16 cellular contexts compared by ENCODE assay signal in genomic region chr20:51446230-51446629, GRCh38.
DNase-seq lines count a peak whose midpoint lies in the region; ATAC-seq and TF ChIP-seq lines count a peak whose summit lies in the region.
"Had no signal": no experiment of that assay in that cellular context is flagged by ENCODE, and none has a peak within 500 bp of the region (broad histone marks: within the 10 kb centered on the region; RNA-seq: fewer than 3 reads in every experiment).

No MANE protein-coding gene starts in this region.

- H3K9me3 Mint-ChIP-seq in effector memory CD8-positive, alpha-beta T cell: no peaks in the 10 kb centered on the region
- no peaks in the 10 kb centered on the region for H3K9me3 Mint-ChIP-seq in osteocyte (ENCODE audit: unreplicated experiment)
- no peaks in the 10 kb centered on the region for H3K9me3 Mint-ChIP-seq in activated naive CD8-positive, alpha-beta T cell treated with anti-CD3 and anti-CD28 coated beads for 36 hours
- H3K9me3 Mint-ChIP-seq: activated B cell treated with CpG ODN at 0.5 μM for 24 hours; activated naive CD8-positive, alpha-beta T cell treated with anti-CD3 and anti-CD28 coated beads, Interleukin-2, amount 50 U/mL, for 24 hours; naive thymus-derived CD4-positive, alpha-beta T cell had no signal

- intact Hi-C loops in PC-3 (cut with micrococcal nuclease): loop anchor here (2.0 kb wide), 1 partner anchor 117 kb away; no protein-coding TSS in a partner anchor

- H3K27me3 ChIP-seq in AG04450 (ENCODE audit: control insufficient read depth, insufficient read depth, low read length): no peaks in the 10 kb centered on the region
- H3K27me3 ChIP-seq in PC-3 (ENCODE audit: low read length): no peaks in the 10 kb centered on the region
- H3K27me3 ChIP-seq: right atrium auricular region had no signal

- H3K4me2 ChIP-seq in PC-3 (ENCODE audit: low read length): peak overlapping the region; percentile 80

- POLR2A ChIA-PET in AG04450 (lab: Yijun Ruan, JAX) (interaction anchor here (1.2 to 1.7 kb wide), 2 partner anchors 11 to 34 kb away, joined by 3 to 10 read pairs; no protein-coding TSS in a partner anchor), PC-3 (lab: Charles Lee; ENCODE audit: unreplicated experiment) (interaction anchor here (1.1 kb wide), 1 partner anchor 10 kb away, joined by 3 read pairs; no protein-coding TSS in a partner anchor)

- ATAC-seq in PC-3: no peak
- no peak for ATAC-seq in effector memory CD8-positive, alpha-beta T cell (replicated peaks)
- no peak for ATAC-seq in HG03196 (IDR thresholded peaks at IDR 0.05; ENCODE audit: unreplicated experiment)
- no peak for ATAC-seq in HG03139 (IDR thresholded peaks at IDR 0.05; ENCODE audit: unreplicated experiment)
- ATAC-seq: naive thymus-derived CD4-positive, alpha-beta T cell had no signal

- TF ChIP-seq CTCF in AG04450 (IDR thresholded peaks at IDR 0.05; ENCODE audit: low read depth, low read length) (no peak), PC-3 (conservative IDR thresholded peaks at IDR 0.05; ENCODE audit: low read depth, low read length) (no peak), osteocyte (IDR thresholded peaks at IDR 0.05) (no peak)

- CTCF ChIA-PET in AG04450 (lab: Charles Lee): interaction anchor here (1.0 kb wide), 1 partner anchor 148 kb away, joined by 3 read pairs; no protein-coding TSS in a partner anchor
- CTCF ChIA-PET in PC-3 (lab: Charles Lee): interaction anchor here (0.6 to 1.6 kb wide), 2 partner anchors 13 to 60 kb away, joined by 3 to 8 read pairs; no protein-coding TSS in a partner anchor

- no peaks in the 10 kb centered on the region for H3K9me3 ChIP-seq in AG04450 (ENCODE audit: control insufficient read depth, insufficient read depth, low read length)
- no peaks in the 10 kb centered on the region for H3K9me3 ChIP-seq in PC-3 (ENCODE audit: low read length)
- H3K9me3 ChIP-seq: right atrium auricular region had no signal

- no peak for DNase-seq in AG04450 (ENCODE audit: low read depth, low spot score)
- no peak for DNase-seq in PC-3
- no peak for DNase-seq in effector memory CD8-positive, alpha-beta T cell
- no peak for DNase-seq in osteocyte (ENCODE audit: extremely low spot score, unreplicated experiment)
- DNase-seq in activated naive CD8-positive, alpha-beta T cell treated with anti-CD3 and anti-CD28 coated beads for 36 hours: no peak
- no peak for DNase-seq in AG08396 (ENCODE audit: low spot score)
- DNase-seq: activated B cell treated with CpG ODN at 0.5 μM for 24 hours; activated naive CD8-positive, alpha-beta T cell treated with anti-CD3 and anti-CD28 coated beads, Interleukin-2, amount 50 U/mL, for 24 hours; AML-193; hypothalamus; naive thymus-derived CD4-positive, alpha-beta T cell; NCI-H1092; stimulated activated CD4-positive, alpha-beta T cell treated with anti-CD3 and anti-CD28 coated beads, Interleukin-4, amount 100 ng/mL, for 4 hours had no signal

- no TSS peak for BruUV-seq in PC-3 (replicated peaks; lab: Mats Ljungman, UMichigan)

- no peak overlapping the region for H2AFZ ChIP-seq in PC-3 (ENCODE audit: low read length)

- peaks cover 30% of the 10 kb centered on the region for H3K4me1 ChIP-seq in PC-3 (ENCODE audit: insufficient read depth, low read length)

- H3K27ac ChIP-seq in AG04450 (ENCODE audit: low read depth, low read length) (peak overlapping the region; percentile 71), PC-3 (ENCODE audit: low read length) (peak overlapping the region; percentile 80)
- H3K27ac ChIP-seq: right atrium auricular region had no signal

- H3K27me3 Mint-ChIP-seq in effector memory CD8-positive, alpha-beta T cell: no peaks in the 10 kb centered on the region
- H3K27me3 Mint-ChIP-seq in osteocyte (ENCODE audit: unreplicated experiment): no peaks in the 10 kb centered on the region
- no peaks in the 10 kb centered on the region for H3K27me3 Mint-ChIP-seq in activated naive CD8-positive, alpha-beta T cell treated with anti-CD3 and anti-CD28 coated beads for 36 hours
- H3K27me3 Mint-ChIP-seq: activated B cell treated with CpG ODN at 0.5 μM for 24 hours; activated naive CD8-positive, alpha-beta T cell treated with anti-CD3 and anti-CD28 coated beads, Interleukin-2, amount 50 U/mL, for 24 hours; naive thymus-derived CD4-positive, alpha-beta T cell had no signal

- peaks cover 56% of the 10 kb centered on the region for H3K36me3 Mint-ChIP-seq in effector memory CD8-positive, alpha-beta T cell (ENCODE audit: insufficient read depth)
- no peaks in the 10 kb centered on the region for H3K36me3 Mint-ChIP-seq in osteocyte (ENCODE audit: unreplicated experiment)
- peaks cover 41% of the 10 kb centered on the region for H3K36me3 Mint-ChIP-seq in activated naive CD8-positive, alpha-beta T cell treated with anti-CD3 and anti-CD28 coated beads for 36 hours

- H3K27ac Mint-ChIP-seq in effector memory CD8-positive, alpha-beta T cell: peak overlapping the region; percentile 68 to 89
- peak overlapping the region; percentile 93 for H3K27ac Mint-ChIP-seq in osteocyte (ENCODE audit: unreplicated experiment)
- H3K27ac Mint-ChIP-seq in activated naive CD8-positive, alpha-beta T cell treated with anti-CD3 and anti-CD28 coated beads for 36 hours: no peak overlapping the region

- H4K20me1 ChIP-seq in PC-3 (ENCODE audit: low read length): no peaks in the 10 kb centered on the region

- peaks cover 5% of the 10 kb centered on the region for H3F3A ChIP-seq in PC-3 (ENCODE audit: low read length, unreplicated experiment)

- no peaks in the 10 kb centered on the region for H3K79me2 ChIP-seq in PC-3 (ENCODE audit: low read length)

- peaks cover 32 to 58% of the 10 kb centered on the region in 2 donors for H3K4me1 Mint-ChIP-seq in effector memory CD8-positive, alpha-beta T cell (ENCODE audit: low read depth in 2 of 2)
- H3K4me1 Mint-ChIP-seq in osteocyte (ENCODE audit: unreplicated experiment): peaks cover 46% of the 10 kb centered on the region
- H3K4me1 Mint-ChIP-seq in activated naive CD8-positive, alpha-beta T cell treated with anti-CD3 and anti-CD28 coated beads for 36 hours: peaks cover 23% of the 10 kb centered on the region

- no peaks in the 10 kb centered on the region for H3K36me3 ChIP-seq in PC-3 (ENCODE audit: low read depth, low read length)
- H3K36me3 ChIP-seq: right atrium auricular region had no signal

- H3K4me3 ChIP-seq in AG04450 (ENCODE audit: low read depth, low read length) (no peak overlapping the region), PC-3 (ENCODE audit: low read length) (peak overlapping the region; percentile 5; the same call in 1 of the 2 replicates)
- H3K4me3 ChIP-seq: right atrium auricular region had no signal

- no peak overlapping the region for H3K4me3 Mint-ChIP-seq in effector memory CD8-positive, alpha-beta T cell
- no peak overlapping the region for H3K4me3 Mint-ChIP-seq in osteocyte (ENCODE audit: unreplicated experiment)
- H3K4me3 Mint-ChIP-seq in activated naive CD8-positive, alpha-beta T cell treated with anti-CD3 and anti-CD28 coated beads for 36 hours: no peak overlapping the region
- H3K4me3 Mint-ChIP-seq: activated B cell treated with CpG ODN at 0.5 μM for 24 hours; activated naive CD8-positive, alpha-beta T cell treated with anti-CD3 and anti-CD28 coated beads, Interleukin-2, amount 50 U/mL, for 24 hours; naive thymus-derived CD4-positive, alpha-beta T cell had no signal

- H3K9me2 ChIP-seq in PC-3 (replicated peaks; ENCODE audit: low read length): no peaks in the 10 kb centered on the region

- H3K9ac ChIP-seq in PC-3 (ENCODE audit: low read length): peak overlapping the region; percentile 54
